In genomic region chr7:2856388-2857169, GRCh38 we compare ENCODE assay signal across 15 cellular contexts. TPM values are rescaled to one million over a fixed set of nuclear protein-coding genes. Genes with fewer than 3 reads are reported as not detected.
DNase-seq lines count a peak whose midpoint lies in the region; ATAC-seq and TF ChIP-seq lines count a peak whose summit lies in the region.
"Had no signal": no experiment of that assay in that cellular context is flagged by ENCODE, and none has a peak within 500 bp of the region (broad histone marks: within the 10 kb centered on the region; RNA-seq: fewer than 3 reads in every experiment).

No MANE protein-coding gene starts in this region.

- POLR2A ChIA-PET in naive thymus-derived CD4-positive, alpha-beta T cell (lab: Charles Lee): no interaction called here

- H3K4me1 Mint-ChIP-seq in naive thymus-derived CD4-positive, alpha-beta T cell: peaks cover 0 to 8% (median 3%) of the 10 kb centered on the region in 7 donors

- in situ Hi-C loops in GM23248 (cut with MboI): loop anchor here (25.0 kb wide), 1 partner anchor 1756 kb away; no protein-coding TSS in a partner anchor
- in situ Hi-C loops in HAP-1 (cut with MboI; ENCODE audit: low sequenced_read_pairs): no loop called here

- no peaks in the 10 kb centered on the region for H3K79me2 ChIP-seq in GM23248 (ENCODE audit: insufficient read depth)

- no peaks in the 10 kb centered on the region for H4K20me1 ChIP-seq in GM23248 (ENCODE audit: insufficient read depth)
- H4K20me1 ChIP-seq: BLaER1 had no signal

- no peaks in the 10 kb centered on the region for H3K9me3 Mint-ChIP-seq in naive thymus-derived CD4-positive, alpha-beta T cell
- H3K9me3 Mint-ChIP-seq: naive thymus-derived CD8-positive, alpha-beta T cell had no signal

- no peak overlapping the region for H2AFZ ChIP-seq in GM23248

- no peaks in the 10 kb centered on the region for H3K27me3 Mint-ChIP-seq in naive thymus-derived CD4-positive, alpha-beta T cell
- H3K27me3 Mint-ChIP-seq: naive thymus-derived CD8-positive, alpha-beta T cell had no signal

- no peak for TF ChIP-seq RAD21 in Ishikawa (IDR thresholded peaks at IDR 0.05; ENCODE audit: low read depth)

- H3K27ac ChIP-seq in GM23248: no peak overlapping the region
- no peak overlapping the region for H3K27ac ChIP-seq in naive thymus-derived CD4-positive, alpha-beta T cell (ENCODE audit: low read depth, low read length)
- H3K27ac ChIP-seq: BLaER1 had no signal

- DNase-seq in GM23248 (peak; percentile 41), choroid plexus epithelial cell (ENCODE audit: low read depth) (peak; percentile 52), HAP-1 (ENCODE audit: low spot score in 2 of 2) (no peak)
- no peak for DNase-seq in naive thymus-derived CD4-positive, alpha-beta T cell
- DNase-seq in activated T-cell treated with anti-CD3 and anti-CD28 coated beads, Interleukin-2, amount 50 U/mL, for 1 hour: no peak
- DNase-seq: anterior cingulate cortex; MM.1S; naive thymus-derived CD8-positive, alpha-beta T cell; NCI-H446 treated with DMSO at 0.1 percent for 48 hours; PC-3; right cardiac atrium had no signal

- no peaks in the 10 kb centered on the region for H3K9me2 ChIP-seq in GM23248 (ENCODE audit: insufficient read depth)

- H3K4me1 ChIP-seq in GM23248 (ENCODE audit: insufficient read depth) (no peaks in the 10 kb centered on the region), HAP-1 (no peaks in the 10 kb centered on the region; the same call in 1 of the 2 replicates)
- peaks cover 0 to 3% of the 10 kb centered on the region in 2 donors for H3K4me1 ChIP-seq in naive thymus-derived CD4-positive, alpha-beta T cell (ENCODE audit: control insufficient read depth in 2 of 2, insufficient read depth in 2 of 2, low read length in 2 of 2)

- H3K27me3 ChIP-seq in GM23248 (replicated peaks; ENCODE audit: insufficient read depth) (no peaks in the 10 kb centered on the region), HAP-1 (ENCODE audit: low read depth) (no peaks in the 10 kb centered on the region)
- no peaks in the 10 kb centered on the region for H3K27me3 ChIP-seq in naive thymus-derived CD4-positive, alpha-beta T cell (ENCODE audit: control insufficient read depth in 2 of 2, insufficient read depth in 2 of 2, low read length in 2 of 2)
- H3K27me3 ChIP-seq: BLaER1 had no signal

- H3K9ac ChIP-seq in GM23248: no peak overlapping the region
- H3K9ac ChIP-seq: BLaER1 had no signal

- no peaks in the 10 kb centered on the region for H3K36me3 ChIP-seq in GM23248 (ENCODE audit: low read depth)
- H3K36me3 ChIP-seq in naive thymus-derived CD4-positive, alpha-beta T cell (ENCODE audit: control insufficient read depth in 2 of 3, insufficient read depth in 3 of 3, low read length in 3 of 3): no peaks in the 10 kb centered on the region
- H3K36me3 ChIP-seq in HAP-1 (replicated peaks): no peaks in the 10 kb centered on the region

- intact Hi-C loops in naive thymus-derived CD4-positive, alpha-beta T cell (cut with micrococcal nuclease): no loop called here

- TF ChIP-seq CTCF in choroid plexus epithelial cell (conservative IDR thresholded peaks at IDR 0.05; ENCODE audit: low read depth, low read length): no peak

- H3K27ac Mint-ChIP-seq in naive thymus-derived CD4-positive, alpha-beta T cell: peak overlapping the region in 1 of 9 donors; percentile 6

- ATAC-seq in naive thymus-derived CD4-positive, alpha-beta T cell: peak; percentile 47
- no peak for ATAC-seq in GM19455 (IDR thresholded peaks at IDR 0.05; ENCODE audit: unreplicated experiment)
- ATAC-seq: left lobe of liver; naive thymus-derived CD8-positive, alpha-beta T cell; PC-3 had no signal

- H3F3A ChIP-seq in GM23248 (ENCODE audit: insufficient read depth): no peaks in the 10 kb centered on the region

- TF ChIP-seq EP300 in Ishikawa (IDR thresholded peaks at IDR 0.05; ENCODE audit: borderline replicate concordance): no peak

- H3K4me3 ChIP-seq in GM23248: no peak overlapping the region
- no peak overlapping the region for H3K4me3 ChIP-seq in choroid plexus epithelial cell (ENCODE audit: low read depth, low read length)
- no peak overlapping the region for H3K4me3 ChIP-seq in naive thymus-derived CD4-positive, alpha-beta T cell (ENCODE audit: low read length)
- no peak overlapping the region for H3K4me3 ChIP-seq in HAP-1
- H3K4me3 ChIP-seq: BLaER1 had no signal

- H3K36me3 Mint-ChIP-seq in naive thymus-derived CD4-positive, alpha-beta T cell: peaks cover 0 to 15% (median 6%) of the 10 kb centered on the region in 5 donors
- H3K36me3 Mint-ChIP-seq: naive thymus-derived CD8-positive, alpha-beta T cell had no signal

- no peaks in the 10 kb centered on the region for H3K9me3 ChIP-seq in GM23248 (ENCODE audit: low read depth)
- H3K9me3 ChIP-seq in naive thymus-derived CD4-positive, alpha-beta T cell (ENCODE audit: control insufficient read depth in 2 of 3, low read length in 3 of 3): no peaks in the 10 kb centered on the region
- H3K9me3 ChIP-seq in HAP-1: no peaks in the 10 kb centered on the region

- 75% methylated on average over 5 of the region's 5 CpGs for WGBS in GM23248 (ENCODE audit: low coverage in 1 of 2, low lambda C conversion rate in 2 of 2, missing lambda C conversion rate in 2 of 2), 2 experiments

- H3K4me3 Mint-ChIP-seq in naive thymus-derived CD4-positive, alpha-beta T cell: no peak overlapping the region
- H3K4me3 Mint-ChIP-seq: naive thymus-derived CD8-positive, alpha-beta T cell had no signal

- H3K4me2 ChIP-seq in GM23248 (ENCODE audit: unreplicated experiment): no peak overlapping the region

- CTCF ChIA-PET in naive thymus-derived CD4-positive, alpha-beta T cell (lab: Charles Lee): no interaction called here

TF ChIP-seq in Ishikawa, 13 proteins besides CTCF, POLR2A, EP300 and RAD21:
- no peak for TF ChIP-seq CREB1 (IDR thresholded peaks at IDR 0.05; ENCODE audit: low read depth)
- TF ChIP-seq, protein P1, sequence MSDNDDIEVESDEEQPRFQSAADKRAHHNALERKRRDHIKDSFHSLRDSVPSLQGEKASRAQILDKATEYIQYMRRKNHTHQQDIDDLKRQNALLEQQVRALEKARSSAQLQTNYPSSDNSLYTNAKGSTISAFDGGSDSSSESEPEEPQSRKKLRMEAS (IDR thresholded peaks at IDR 0.05): no peak
- no peak for TF ChIP-seq EGR1 (IDR thresholded peaks at IDR 0.05)
- TF ChIP-seq, protein P2, sequence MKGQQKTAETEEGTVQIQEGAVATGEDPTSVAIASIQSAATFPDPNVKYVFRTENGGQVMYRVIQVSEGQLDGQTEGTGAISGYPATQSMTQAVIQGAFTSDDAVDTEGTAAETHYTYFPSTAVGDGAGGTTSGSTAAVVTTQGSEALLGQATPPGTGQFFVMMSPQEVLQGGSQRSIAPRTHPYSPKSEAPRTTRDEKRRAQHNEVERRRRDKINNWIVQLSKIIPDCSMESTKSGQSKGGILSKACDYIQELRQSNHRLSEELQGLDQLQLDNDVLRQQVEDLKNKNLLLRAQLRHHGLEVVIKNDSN (IDR thresholded peaks at IDR 0.05): 0 out of 2 replicates have a peak, but pooled peaks have one; percentile 16
- no peak for TF ChIP-seq TEAD4 (IDR thresholded peaks at IDR 0.05)
- no peak for TF ChIP-seq ZBTB7A (IDR thresholded peaks at IDR 0.05; ENCODE audit: low read depth)
- TF ChIP-seq TCF12 (IDR thresholded peaks at IDR 0.05; ENCODE audit: low read depth): no peak
- no peak for TF ChIP-seq YY1 (IDR thresholded peaks at IDR 0.05; ENCODE audit: low read depth)

RNA-seq across cellular contexts. Expression of gene GNA12, which starts 12.5 kb away (rescaled TPM):
- 13.8 and 24.3 TPM in 2 replicates for total RNA-seq in GM23248 (2014; rRNA removed; shearing (Covaris generic))
- polyA plus RNA-seq in GM23248 (2016; fragmentation: Nextera tagmentation; extraction: Ambion mirVana): 11.2 and 11.5 TPM in 2 replicates
- total RNA-seq in naive thymus-derived CD4-positive, alpha-beta T cell: 10 to 100 TPM; 18.1 to 25.7 (median 21.0) TPM
- polyA plus RNA-seq in naive thymus-derived CD4-positive, alpha-beta T cell: 1 to 10 TPM; 4.2 to 9.2 TPM

Comparison
In these comparisons a context has a peak if more than half of its experiments do, and no peak if none do; other contexts are left out.
1. DNase-seq: peak in GM23248 (single experiment) and choroid plexus epithelial cell (single experiment); none in naive thymus-derived CD4-positive, alpha-beta T cell (0 of 9), HAP-1 (0 of 2) and activated T-cell treated with anti-CD3 and anti-CD28 coated beads, Interleukin-2, amount 50 U/mL, for 1 hour (single experiment).